In the genomic region with DNA sequence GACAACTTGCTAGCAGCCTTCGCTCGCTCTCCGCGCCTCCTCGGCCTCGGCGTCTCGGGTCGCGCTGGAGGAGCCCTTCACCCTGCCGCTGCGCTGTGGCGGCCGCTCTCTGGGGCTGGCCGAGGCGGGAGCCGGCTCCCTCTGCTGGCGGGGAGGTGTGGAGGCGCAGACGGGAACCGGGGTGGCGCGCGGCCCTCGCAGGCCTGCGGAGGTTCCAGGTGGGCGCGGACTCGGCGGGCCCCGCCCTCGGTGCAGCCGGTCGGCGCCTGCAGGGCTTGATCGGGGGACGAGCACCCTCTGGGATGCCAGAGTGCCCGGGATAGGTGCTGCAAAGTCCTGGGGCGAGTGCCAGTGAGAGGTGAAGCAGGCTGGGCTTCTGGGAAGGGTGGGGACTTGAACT, we compare ENCODE assay signal across 1 cellular context.
TF ChIP-seq lines count a peak whose summit lies in the region.

No MANE protein-coding gene starts in this region.

TF ChIP-seq in HepG2, 621 proteins besides CTCF, POLR2A, EP300 and RAD21 (continued from another document):
- TF ChIP-seq ZNF629 (CRISPR knock-in tag; conservative IDR thresholded peaks at IDR 0.05) (no peak), TBL1XR1 (IDR thresholded peaks at IDR 0.05; ENCODE audit: borderline replicate concordance, low read length, partially characterized antibody) (no peak), MXI1 (IDR thresholded peaks at IDR 0.05; ENCODE audit: borderline replicate concordance, low read depth, low read length) (no peak), ELF4 (CRISPR knock-in tag; IDR thresholded peaks at IDR 0.05; ENCODE audit: borderline replicate concordance) (no peak), SMAD3 (CRISPR knock-in tag; IDR thresholded peaks at IDR 0.05) (no peak)
- TF ChIP-seq, protein P1, sequence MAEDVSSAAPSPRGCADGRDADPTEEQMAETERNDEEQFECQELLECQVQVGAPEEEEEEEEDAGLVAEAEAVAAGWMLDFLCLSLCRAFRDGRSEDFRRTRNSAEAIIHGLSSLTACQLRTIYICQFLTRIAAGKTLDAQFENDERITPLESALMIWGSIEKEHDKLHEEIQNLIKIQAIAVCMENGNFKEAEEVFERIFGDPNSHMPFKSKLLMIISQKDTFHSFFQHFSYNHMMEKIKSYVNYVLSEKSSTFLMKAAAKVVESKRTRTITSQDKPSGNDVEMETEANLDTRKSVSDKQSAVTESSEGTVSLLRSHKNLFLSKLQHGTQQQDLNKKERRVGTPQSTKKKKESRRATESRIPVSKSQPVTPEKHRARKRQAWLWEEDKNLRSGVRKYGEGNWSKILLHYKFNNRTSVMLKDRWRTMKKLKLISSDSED (CRISPR knock-in tag; IDR thresholded peaks at IDR 0.05) = no peak
- TF ChIP-seq, protein P2, sequence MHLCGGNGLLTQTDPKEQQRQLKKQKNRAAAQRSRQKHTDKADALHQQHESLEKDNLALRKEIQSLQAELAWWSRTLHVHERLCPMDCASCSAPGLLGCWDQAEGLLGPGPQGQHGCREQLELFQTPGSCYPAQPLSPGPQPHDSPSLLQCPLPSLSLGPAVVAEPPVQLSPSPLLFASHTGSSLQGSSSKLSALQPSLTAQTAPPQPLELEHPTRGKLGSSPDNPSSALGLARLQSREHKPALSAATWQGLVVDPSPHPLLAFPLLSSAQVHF (CRISPR knock-in tag; IDR thresholded peaks at IDR 0.05) = no peak
- TF ChIP-seq, protein P3, sequence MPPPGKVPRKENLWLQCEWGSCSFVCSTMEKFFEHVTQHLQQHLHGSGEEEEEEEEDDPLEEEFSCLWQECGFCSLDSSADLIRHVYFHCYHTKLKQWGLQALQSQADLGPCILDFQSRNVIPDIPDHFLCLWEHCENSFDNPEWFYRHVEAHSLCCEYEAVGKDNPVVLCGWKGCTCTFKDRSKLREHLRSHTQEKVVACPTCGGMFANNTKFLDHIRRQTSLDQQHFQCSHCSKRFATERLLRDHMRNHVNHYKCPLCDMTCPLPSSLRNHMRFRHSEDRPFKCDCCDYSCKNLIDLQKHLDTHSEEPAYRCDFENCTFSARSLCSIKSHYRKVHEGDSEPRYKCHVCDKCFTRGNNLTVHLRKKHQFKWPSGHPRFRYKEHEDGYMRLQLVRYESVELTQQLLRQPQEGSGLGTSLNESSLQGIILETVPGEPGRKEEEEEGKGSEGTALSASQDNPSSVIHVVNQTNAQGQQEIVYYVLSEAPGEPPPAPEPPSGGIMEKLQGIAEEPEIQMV (CRISPR knock-in tag; IDR thresholded peaks at IDR 0.05; ENCODE audit: low read depth) = no peak
- TF ChIP-seq, protein P4, sequence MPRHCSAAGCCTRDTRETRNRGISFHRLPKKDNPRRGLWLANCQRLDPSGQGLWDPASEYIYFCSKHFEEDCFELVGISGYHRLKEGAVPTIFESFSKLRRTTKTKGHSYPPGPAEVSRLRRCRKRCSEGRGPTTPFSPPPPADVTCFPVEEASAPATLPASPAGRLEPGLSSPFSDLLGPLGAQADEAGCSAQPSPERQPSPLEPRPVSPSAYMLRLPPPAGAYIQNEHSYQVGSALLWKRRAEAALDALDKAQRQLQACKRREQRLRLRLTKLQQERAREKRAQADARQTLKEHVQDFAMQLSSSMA (CRISPR knock-in tag; IDR thresholded peaks at IDR 0.05) = no peak
